Comparison of ENCODE assay signal across 1 cellular context in the genomic region with DNA sequence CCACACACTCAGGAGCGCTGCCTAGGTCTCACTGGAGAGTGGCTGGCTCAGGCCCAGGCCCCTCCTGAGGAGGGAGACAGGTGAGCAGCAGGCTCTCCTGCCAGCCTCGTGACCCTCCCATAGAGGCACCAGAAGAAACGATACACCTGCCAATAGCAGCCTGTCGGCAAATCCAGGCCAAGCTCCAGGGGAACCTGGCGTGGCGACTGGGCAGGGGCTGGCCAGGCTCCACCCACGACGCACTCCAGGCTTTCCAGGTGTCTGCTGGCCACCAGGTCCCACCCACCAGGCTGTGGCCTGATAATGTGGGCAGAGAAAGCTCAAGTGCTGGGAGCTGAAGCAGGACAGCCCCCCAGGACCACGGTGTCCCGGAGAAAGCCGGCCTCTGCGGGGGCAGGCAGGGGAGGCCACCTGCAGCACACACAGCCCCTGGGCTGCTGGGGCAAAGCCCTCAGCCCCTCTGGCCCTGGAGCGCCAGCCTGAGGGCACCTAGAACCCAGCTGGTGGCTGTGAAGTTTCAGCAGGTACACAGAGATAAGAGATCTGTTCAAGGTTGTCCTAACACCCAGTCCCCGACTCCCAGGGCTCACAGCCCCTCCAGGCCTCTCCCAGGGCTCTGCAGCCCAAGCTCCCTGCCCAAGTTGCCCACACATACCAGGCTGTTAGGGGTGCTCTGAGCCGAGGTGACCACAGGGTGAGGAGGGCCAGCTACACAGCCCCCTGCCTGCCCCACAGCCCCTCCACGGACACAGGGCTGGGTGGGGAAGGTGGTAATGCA.
TF ChIP-seq lines count a peak whose summit lies in the region.

No MANE protein-coding gene starts in this region.

TF ChIP-seq in WTC11, 78 proteins besides CTCF, POLR2A, EP300 and RAD21:
- TF ChIP-seq, protein P1, sequence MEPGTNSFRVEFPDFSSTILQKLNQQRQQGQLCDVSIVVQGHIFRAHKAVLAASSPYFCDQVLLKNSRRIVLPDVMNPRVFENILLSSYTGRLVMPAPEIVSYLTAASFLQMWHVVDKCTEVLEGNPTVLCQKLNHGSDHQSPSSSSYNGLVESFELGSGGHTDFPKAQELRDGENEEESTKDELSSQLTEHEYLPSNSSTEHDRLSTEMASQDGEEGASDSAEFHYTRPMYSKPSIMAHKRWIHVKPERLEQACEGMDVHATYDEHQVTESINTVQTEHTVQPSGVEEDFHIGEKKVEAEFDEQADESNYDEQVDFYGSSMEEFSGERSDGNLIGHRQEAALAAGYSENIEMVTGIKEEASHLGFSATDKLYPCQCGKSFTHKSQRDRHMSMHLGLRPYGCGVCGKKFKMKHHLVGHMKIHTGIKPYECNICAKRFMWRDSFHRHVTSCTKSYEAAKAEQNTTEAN (CRISPR knock-in tag; IDR thresholded peaks at IDR 0.05): no peak
- TF ChIP-seq SOX15 (CRISPR knock-in tag; IDR thresholded peaks at IDR 0.05): no peak
- TF ChIP-seq, protein P2, sequence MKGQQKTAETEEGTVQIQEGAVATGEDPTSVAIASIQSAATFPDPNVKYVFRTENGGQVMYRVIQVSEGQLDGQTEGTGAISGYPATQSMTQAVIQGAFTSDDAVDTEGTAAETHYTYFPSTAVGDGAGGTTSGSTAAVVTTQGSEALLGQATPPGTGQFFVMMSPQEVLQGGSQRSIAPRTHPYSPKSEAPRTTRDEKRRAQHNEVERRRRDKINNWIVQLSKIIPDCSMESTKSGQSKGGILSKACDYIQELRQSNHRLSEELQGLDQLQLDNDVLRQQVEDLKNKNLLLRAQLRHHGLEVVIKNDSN (CRISPR knock-in tag; IDR thresholded peaks at IDR 0.05): peak; percentile 79; the same call in 1 of the 2 replicates
- TF ChIP-seq ZNF138 (CRISPR knock-in tag; conservative IDR thresholded peaks at IDR 0.05): no peak
- no peak for TF ChIP-seq GTF2I (CRISPR knock-in tag; conservative IDR thresholded peaks at IDR 0.05)
- TF ChIP-seq, protein P3, sequence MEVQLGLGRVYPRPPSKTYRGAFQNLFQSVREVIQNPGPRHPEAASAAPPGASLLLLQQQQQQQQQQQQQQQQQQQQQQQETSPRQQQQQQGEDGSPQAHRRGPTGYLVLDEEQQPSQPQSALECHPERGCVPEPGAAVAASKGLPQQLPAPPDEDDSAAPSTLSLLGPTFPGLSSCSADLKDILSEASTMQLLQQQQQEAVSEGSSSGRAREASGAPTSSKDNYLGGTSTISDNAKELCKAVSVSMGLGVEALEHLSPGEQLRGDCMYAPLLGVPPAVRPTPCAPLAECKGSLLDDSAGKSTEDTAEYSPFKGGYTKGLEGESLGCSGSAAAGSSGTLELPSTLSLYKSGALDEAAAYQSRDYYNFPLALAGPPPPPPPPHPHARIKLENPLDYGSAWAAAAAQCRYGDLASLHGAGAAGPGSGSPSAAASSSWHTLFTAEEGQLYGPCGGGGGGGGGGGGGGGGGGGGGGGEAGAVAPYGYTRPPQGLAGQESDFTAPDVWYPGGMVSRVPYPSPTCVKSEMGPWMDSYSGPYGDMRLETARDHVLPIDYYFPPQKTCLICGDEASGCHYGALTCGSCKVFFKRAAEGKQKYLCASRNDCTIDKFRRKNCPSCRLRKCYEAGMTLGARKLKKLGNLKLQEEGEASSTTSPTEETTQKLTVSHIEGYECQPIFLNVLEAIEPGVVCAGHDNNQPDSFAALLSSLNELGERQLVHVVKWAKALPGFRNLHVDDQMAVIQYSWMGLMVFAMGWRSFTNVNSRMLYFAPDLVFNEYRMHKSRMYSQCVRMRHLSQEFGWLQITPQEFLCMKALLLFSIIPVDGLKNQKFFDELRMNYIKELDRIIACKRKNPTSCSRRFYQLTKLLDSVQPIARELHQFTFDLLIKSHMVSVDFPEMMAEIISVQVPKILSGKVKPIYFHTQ (CRISPR knock-in tag; IDR thresholded peaks at IDR 0.05): no peak
- no peak for TF ChIP-seq NR2C2 (CRISPR knock-in tag; IDR thresholded peaks at IDR 0.05)
- no peak for TF ChIP-seq SMAD4 (CRISPR knock-in tag; IDR thresholded peaks at IDR 0.05)
- TF ChIP-seq SP1 (CRISPR knock-in tag; conservative IDR thresholded peaks at IDR 0.05): peak; percentile 67; the same call in 1 of the 2 replicates
- TF ChIP-seq FOXK1 (CRISPR knock-in tag; IDR thresholded peaks at IDR 0.05): 0 out of 2 replicates have a peak, but pooled peaks have one; percentile 13
- TF ChIP-seq, protein P4, sequence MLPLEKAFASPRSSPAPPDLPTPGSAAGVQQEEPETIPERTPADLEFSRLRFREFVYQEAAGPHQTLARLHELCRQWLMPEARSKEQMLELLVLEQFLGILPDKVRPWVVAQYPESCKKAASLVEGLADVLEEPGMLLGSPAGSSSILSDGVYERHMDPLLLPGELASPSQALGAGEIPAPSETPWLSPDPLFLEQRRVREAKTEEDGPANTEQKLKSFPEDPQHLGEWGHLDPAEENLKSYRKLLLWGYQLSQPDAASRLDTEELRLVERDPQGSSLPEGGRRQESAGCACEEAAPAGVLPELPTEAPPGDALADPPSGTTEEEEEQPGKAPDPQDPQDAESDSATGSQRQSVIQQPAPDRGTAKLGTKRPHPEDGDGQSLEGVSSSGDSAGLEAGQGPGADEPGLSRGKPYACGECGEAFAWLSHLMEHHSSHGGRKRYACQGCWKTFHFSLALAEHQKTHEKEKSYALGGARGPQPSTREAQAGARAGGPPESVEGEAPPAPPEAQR (CRISPR knock-in tag; IDR thresholded peaks at IDR 0.05): no peak
- TF ChIP-seq MYBL2 (CRISPR knock-in tag; IDR thresholded peaks at IDR 0.05): no peak
- peak; percentile 94 for TF ChIP-seq ZNF416 (CRISPR knock-in tag; IDR thresholded peaks at IDR 0.05)
- peak; percentile 67 for TF ChIP-seq NFYB (CRISPR knock-in tag; conservative IDR thresholded peaks at IDR 0.05; ENCODE audit: low read depth)
- TF ChIP-seq, protein P5, sequence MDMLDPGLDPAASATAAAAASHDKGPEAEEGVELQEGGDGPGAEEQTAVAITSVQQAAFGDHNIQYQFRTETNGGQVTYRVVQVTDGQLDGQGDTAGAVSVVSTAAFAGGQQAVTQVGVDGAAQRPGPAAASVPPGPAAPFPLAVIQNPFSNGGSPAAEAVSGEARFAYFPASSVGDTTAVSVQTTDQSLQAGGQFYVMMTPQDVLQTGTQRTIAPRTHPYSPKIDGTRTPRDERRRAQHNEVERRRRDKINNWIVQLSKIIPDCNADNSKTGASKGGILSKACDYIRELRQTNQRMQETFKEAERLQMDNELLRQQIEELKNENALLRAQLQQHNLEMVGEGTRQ (CRISPR knock-in tag; IDR thresholded peaks at IDR 0.05): peak; percentile 83
- TF ChIP-seq, protein P6, sequence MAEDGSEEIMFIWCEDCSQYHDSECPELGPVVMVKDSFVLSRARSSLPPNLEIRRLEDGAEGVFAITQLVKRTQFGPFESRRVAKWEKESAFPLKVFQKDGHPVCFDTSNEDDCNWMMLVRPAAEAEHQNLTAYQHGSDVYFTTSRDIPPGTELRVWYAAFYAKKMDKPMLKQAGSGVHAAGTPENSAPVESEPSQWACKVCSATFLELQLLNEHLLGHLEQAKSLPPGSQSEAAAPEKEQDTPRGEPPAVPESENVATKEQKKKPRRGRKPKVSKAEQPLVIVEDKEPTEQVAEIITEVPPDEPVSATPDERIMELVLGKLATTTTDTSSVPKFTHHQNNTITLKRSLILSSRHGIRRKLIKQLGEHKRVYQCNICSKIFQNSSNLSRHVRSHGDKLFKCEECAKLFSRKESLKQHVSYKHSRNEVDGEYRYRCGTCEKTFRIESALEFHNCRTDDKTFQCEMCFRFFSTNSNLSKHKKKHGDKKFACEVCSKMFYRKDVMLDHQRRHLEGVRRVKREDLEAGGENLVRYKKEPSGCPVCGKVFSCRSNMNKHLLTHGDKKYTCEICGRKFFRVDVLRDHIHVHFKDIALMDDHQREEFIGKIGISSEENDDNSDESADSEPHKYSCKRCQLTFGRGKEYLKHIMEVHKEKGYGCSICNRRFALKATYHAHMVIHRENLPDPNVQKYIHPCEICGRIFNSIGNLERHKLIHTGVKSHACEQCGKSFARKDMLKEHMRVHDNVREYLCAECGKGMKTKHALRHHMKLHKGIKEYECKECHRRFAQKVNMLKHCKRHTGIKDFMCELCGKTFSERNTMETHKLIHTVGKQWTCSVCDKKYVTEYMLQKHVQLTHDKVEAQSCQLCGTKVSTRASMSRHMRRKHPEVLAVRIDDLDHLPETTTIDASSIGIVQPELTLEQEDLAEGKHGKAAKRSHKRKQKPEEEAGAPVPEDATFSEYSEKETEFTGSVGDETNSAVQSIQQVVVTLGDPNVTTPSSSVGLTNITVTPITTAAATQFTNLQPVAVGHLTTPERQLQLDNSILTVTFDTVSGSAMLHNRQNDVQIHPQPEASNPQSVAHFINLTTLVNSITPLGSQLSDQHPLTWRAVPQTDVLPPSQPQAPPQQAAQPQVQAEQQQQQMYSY (CRISPR knock-in tag; IDR thresholded peaks at IDR 0.05): peak; percentile 89
- TF ChIP-seq, protein P7, sequence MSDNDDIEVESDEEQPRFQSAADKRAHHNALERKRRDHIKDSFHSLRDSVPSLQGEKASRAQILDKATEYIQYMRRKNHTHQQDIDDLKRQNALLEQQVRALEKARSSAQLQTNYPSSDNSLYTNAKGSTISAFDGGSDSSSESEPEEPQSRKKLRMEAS (CRISPR knock-in tag; IDR thresholded peaks at IDR 0.05): 0 out of 2 replicates have a peak, but pooled peaks have one; percentile 36
- no peak for TF ChIP-seq OVOL2 (CRISPR knock-in tag; IDR thresholded peaks at IDR 0.05; ENCODE audit: borderline replicate concordance)
- TF ChIP-seq CBFB (CRISPR knock-in tag; IDR thresholded peaks at IDR 0.05; ENCODE audit: low read depth): no peak
